Comparison of ENCODE assay signal across 8 cellular contexts in genomic region chr17:68172461-68172954, GRCh38.
DNase-seq lines count a peak whose midpoint lies in the region; ATAC-seq and FAIRE-seq lines count a peak whose summit lies in the region.

No MANE protein-coding gene starts in this region.

- DNase-seq in Right ventricle myocardium inferior (ENCODE audit: missing footprints) (peak; percentile 82), cardiac septum (ENCODE audit: low spot score) (no peak), KBM-7 (peak; percentile 84), SHP77 (lab: John Stamatoyannopoulos, UW) (peak; percentile 35 to 58), globus pallidus (ENCODE audit: low spot score) (peak; percentile 54), posterior cingulate gyrus (peak in 8 of 10 donors; percentile 52 to 93 (median 76)), urothelium cell line (ENCODE audit: low spot score) (peak; percentile 53)
- DNase-seq in activated T-helper 9 cell treated with anti-CD3 and anti-CD28 coated beads, Interleukin-2, amount 50 U/mL, for 16 hours (ENCODE audit: low read depth): peak; percentile 54

- intact Hi-C loops in Right ventricle myocardium inferior (cut with DNase I): loop anchor here (1.0 to 10.0 kb wide), 3 partner anchors 222 to 590 kb away; no protein-coding TSS in a partner anchor
- intact Hi-C loops in cardiac septum (cut with DNase I): loop anchor here (5.0 to 10.0 kb wide), 3 partner anchors 222 to 290 kb away; no protein-coding TSS in a partner anchor
- intact Hi-C loops in posterior cingulate gyrus (cut with DNase I): loop anchor here (1.0 to 10.0 kb wide), 3 partner anchors 262 to 590 kb away; no protein-coding TSS in a partner anchor

- in situ Hi-C loops in KBM-7 (cut with MboI; ENCODE audit: low pct_unique_long_range_greater_than_20kb, low sequenced_read_pairs): loop anchor here (25.0 kb wide), 1 partner anchor 265 kb away; no protein-coding TSS in a partner anchor

- no peak for FAIRE-seq in urothelium cell line (lab: Jason Lieb, UNC)

- peak; percentile 78 for ATAC-seq in Right ventricle myocardium inferior
